8 cellular contexts compared by ENCODE assay signal in genomic region chr18:32091325-32091723, GRCh38. TPM values are rescaled to one million over a fixed set of nuclear protein-coding genes. Genes with fewer than 3 reads are reported as not detected.
A peak's percentile ranks its signal among the peaks of the same experiment; 100 is the strongest.
DNase-seq lines count a peak whose midpoint lies in the region; ATAC-seq and TF ChIP-seq lines count a peak whose summit lies in the region.

No MANE protein-coding gene starts in this region.

- H3K4me1 Mint-ChIP-seq in activated T-helper 2 cell treated with anti-CD3 and anti-CD28 coated beads, Interferon-gamma antibody, Interleukin-2, Interleukin-4, amounts not matched to agents 10 μg/mL and 5 μg/mL and 100 μg/mL, durations not matched to agents 14 hours and 24 hours and 36 hours (ENCODE audit: low read depth) = peaks cover 39% of the 10 kb centered on the region
- H3K4me1 Mint-ChIP-seq in stimulated activated naive CD8-positive, alpha-beta T cell treated with anti-CD3 and anti-CD28 coated beads, Interleukin-15, amount 100 ng/mL, for 72 hours = peaks cover 44% of the 10 kb centered on the region

- DNase-seq in HL-60 (ENCODE audit: low read depth in 1 of 2, low spot score in 1 of 2) = no peak
- no peak for DNase-seq in activated T-helper 2 cell treated with anti-CD3 and anti-CD28 coated beads, Interferon-gamma antibody, Interleukin-2, Interleukin-4, amounts not matched to agents 10 μg/mL and 5 μg/mL and 100 μg/mL, durations not matched to agents 14 hours and 24 hours and 36 hours (ENCODE audit: low spot score)
- DNase-seq in stimulated activated naive CD8-positive, alpha-beta T cell treated with anti-CD3 and anti-CD28 coated beads, Interleukin-15, amount 100 ng/mL, for 72 hours = no peak
- DNase-seq in stimulated activated CD4-positive, alpha-beta T cell treated with anti-CD3 and anti-CD28 coated beads, Interleukin-1b, Interleukin-23, amount 100 ng/mL, for 48 hours = no peak
- no peak for DNase-seq in stimulated activated CD4-positive, alpha-beta T cell treated with anti-CD3 and anti-CD28 coated beads, Interleukin-4, amount 100 ng/mL, for 24 hours
- DNase-seq in DMS 273 treated with DMSO at 0.1 percent for 48 hours (lab: John Stamatoyannopoulos, UW) = no peak

- no peak for TF ChIP-seq CTCF in HL-60 (IDR thresholded peaks at IDR 0.05; ENCODE audit: insufficient read depth, low read length)

- no peaks in the 10 kb centered on the region for H3K9me3 ChIP-seq in iPS-18c (ENCODE audit: control insufficient read depth, insufficient read depth, low read length)

- no peaks in the 10 kb centered on the region for H3K27me3 ChIP-seq in HL-60 (ENCODE audit: insufficient read depth, poor library complexity, severe bottlenecking)

- no peaks in the 10 kb centered on the region for H3K9me3 Mint-ChIP-seq in activated T-helper 2 cell treated with anti-CD3 and anti-CD28 coated beads, Interferon-gamma antibody, Interleukin-2, Interleukin-4, amounts not matched to agents 10 μg/mL and 5 μg/mL and 100 μg/mL, durations not matched to agents 14 hours and 24 hours and 36 hours
- no peaks in the 10 kb centered on the region for H3K9me3 Mint-ChIP-seq in stimulated activated naive CD8-positive, alpha-beta T cell treated with anti-CD3 and anti-CD28 coated beads, Interleukin-15, amount 100 ng/mL, for 72 hours

- H3K27ac ChIP-seq in HL-60 (replicated peaks) = peak overlapping the region; percentile 99

- no peak for ATAC-seq in stimulated activated naive CD8-positive, alpha-beta T cell treated with anti-CD3 and anti-CD28 coated beads, Interleukin-15, amount 100 ng/mL, for 72 hours
- ATAC-seq in HG03565 (IDR thresholded peaks at IDR 0.05; ENCODE audit: unreplicated experiment) = no peak

- H3K4me3 ChIP-seq in HL-60 (replicated peaks; ENCODE audit: insufficient read depth, low read length) (peak overlapping the region; percentile 83), iPS-18c (ENCODE audit: insufficient read depth, low read depth, low read length) (peak overlapping the region; percentile 89)

- intact Hi-C loops in activated T-helper 2 cell treated with anti-CD3 and anti-CD28 coated beads, Interferon-gamma antibody, Interleukin-2, Interleukin-4, amounts not matched to agents 10 μg/mL and 5 μg/mL and 100 μg/mL, durations not matched to agents 14 hours and 24 hours and 36 hours (cut with micrococcal nuclease) = loop anchor here (5.0 kb wide), 1 partner anchor 434 kb away; no protein-coding TSS in a partner anchor

- peak overlapping the region; percentile 92 for H3K27ac Mint-ChIP-seq in activated T-helper 2 cell treated with anti-CD3 and anti-CD28 coated beads, Interferon-gamma antibody, Interleukin-2, Interleukin-4, amounts not matched to agents 10 μg/mL and 5 μg/mL and 100 μg/mL, durations not matched to agents 14 hours and 24 hours and 36 hours
- peak overlapping the region; percentile 97 to 99 for H3K27ac Mint-ChIP-seq in stimulated activated naive CD8-positive, alpha-beta T cell treated with anti-CD3 and anti-CD28 coated beads, Interleukin-15, amount 100 ng/mL, for 72 hours

- peaks cover 50% of the 10 kb centered on the region for H3K36me3 Mint-ChIP-seq in activated T-helper 2 cell treated with anti-CD3 and anti-CD28 coated beads, Interferon-gamma antibody, Interleukin-2, Interleukin-4, amounts not matched to agents 10 μg/mL and 5 μg/mL and 100 μg/mL, durations not matched to agents 14 hours and 24 hours and 36 hours (ENCODE audit: low read depth)

- peak overlapping the region; percentile 81 for H3K4me3 Mint-ChIP-seq in activated T-helper 2 cell treated with anti-CD3 and anti-CD28 coated beads, Interferon-gamma antibody, Interleukin-2, Interleukin-4, amounts not matched to agents 10 μg/mL and 5 μg/mL and 100 μg/mL, durations not matched to agents 14 hours and 24 hours and 36 hours (ENCODE audit: low read depth)
- peak overlapping the region; percentile 90 to 99 for H3K4me3 Mint-ChIP-seq in stimulated activated naive CD8-positive, alpha-beta T cell treated with anti-CD3 and anti-CD28 coated beads, Interleukin-15, amount 100 ng/mL, for 72 hours

- no peaks in the 10 kb centered on the region for H3K27me3 Mint-ChIP-seq in activated T-helper 2 cell treated with anti-CD3 and anti-CD28 coated beads, Interferon-gamma antibody, Interleukin-2, Interleukin-4, amounts not matched to agents 10 μg/mL and 5 μg/mL and 100 μg/mL, durations not matched to agents 14 hours and 24 hours and 36 hours (ENCODE audit: low read depth)
- no peaks in the 10 kb centered on the region for H3K27me3 Mint-ChIP-seq in stimulated activated naive CD8-positive, alpha-beta T cell treated with anti-CD3 and anti-CD28 coated beads, Interleukin-15, amount 100 ng/mL, for 72 hours

RNA-seq across cellular contexts. Expression of gene RNF138, which starts 0.3 kb away (rescaled TPM):
- total RNA-seq in activated T-helper 2 cell treated with anti-CD3 and anti-CD28 coated beads, Interferon-gamma antibody, Interleukin-2, Interleukin-4, amounts not matched to agents 10 μg/mL and 5 μg/mL and 100 μg/mL, durations not matched to agents 14 hours and 24 hours and 36 hours = 84.9 and 100 TPM in 2 replicates
